In the genomic region with DNA sequence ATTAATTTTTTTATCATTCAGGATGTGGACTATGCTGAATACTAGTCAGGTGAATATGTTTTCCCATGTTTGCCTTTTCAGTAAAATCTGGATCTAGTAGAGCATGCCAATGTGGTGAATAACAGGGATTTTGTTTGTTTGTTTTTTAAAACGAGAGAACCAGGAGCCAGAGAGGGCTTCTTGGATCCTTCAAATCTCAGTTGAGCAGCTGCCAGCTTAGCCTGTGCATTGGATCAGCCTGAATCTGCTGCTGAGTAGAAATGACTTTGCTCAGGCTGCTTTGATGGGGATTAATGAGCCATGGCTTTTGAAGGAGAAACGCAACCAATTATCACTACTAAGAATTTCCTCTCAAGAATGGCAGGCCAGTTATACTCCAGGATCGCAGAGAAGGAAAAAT, we compare ENCODE assay signal across 10 cellular contexts.
DNase-seq lines count a peak whose midpoint lies in the region; ATAC-seq and TF ChIP-seq lines count a peak whose summit lies in the region.
"Had no signal": no experiment of that assay in that cellular context is flagged by ENCODE, and none has a peak within 500 bp of the region (broad histone marks: within the 10 kb centered on the region; RNA-seq: fewer than 3 reads in every experiment).

No MANE protein-coding gene starts in this region.

- no peak for ATAC-seq in GM18870 (IDR thresholded peaks at IDR 0.05; ENCODE audit: unreplicated experiment)
- no peak for ATAC-seq in GM19395 (IDR thresholded peaks at IDR 0.05; ENCODE audit: unreplicated experiment)
- ATAC-seq in GM21515 (IDR thresholded peaks at IDR 0.05; ENCODE audit: unreplicated experiment) = no peak
- ATAC-seq: left colon had no signal

- H3K27me3 ChIP-seq in kidney epithelial cell (ENCODE audit: control insufficient read depth, insufficient read depth, low read length) = no peaks in the 10 kb centered on the region

- in situ Hi-C loops in Caki2 (cut with HindIII; ENCODE audit: low pct_unique_long_range_greater_than_20kb, low sequenced_read_pairs) = no loop called here

- H3K36me3 ChIP-seq in kidney epithelial cell (ENCODE audit: control insufficient read depth, insufficient read depth, low read length) = no peaks in the 10 kb centered on the region

- TF ChIP-seq CTCF in kidney epithelial cell (IDR thresholded peaks at IDR 0.05; ENCODE audit: insufficient read depth, low read length, poor library complexity, severe bottlenecking) = no peak

- DNase-seq in Caki2 (ENCODE audit: low read depth) (peak; percentile 6), NCI-H1092 treated with DMSO at 0.1 percent for 48 hours (lab: John Stamatoyannopoulos, UW) (peak; percentile 92), NCI-H774 (lab: John Stamatoyannopoulos, UW) (peak; percentile 27), kidney epithelial cell (ENCODE audit: low read depth) (peak; percentile 2), ecto neural progenitor cell (ENCODE audit: low spot score) (no peak)
- DNase-seq: dermis blood vessel endothelial cell, left colon had no signal

- no peak overlapping the region for H3K4me3 ChIP-seq in kidney epithelial cell (ENCODE audit: low read depth, low read length)
